ENCODE assay signal across 19 cellular contexts in the genomic region with DNA sequence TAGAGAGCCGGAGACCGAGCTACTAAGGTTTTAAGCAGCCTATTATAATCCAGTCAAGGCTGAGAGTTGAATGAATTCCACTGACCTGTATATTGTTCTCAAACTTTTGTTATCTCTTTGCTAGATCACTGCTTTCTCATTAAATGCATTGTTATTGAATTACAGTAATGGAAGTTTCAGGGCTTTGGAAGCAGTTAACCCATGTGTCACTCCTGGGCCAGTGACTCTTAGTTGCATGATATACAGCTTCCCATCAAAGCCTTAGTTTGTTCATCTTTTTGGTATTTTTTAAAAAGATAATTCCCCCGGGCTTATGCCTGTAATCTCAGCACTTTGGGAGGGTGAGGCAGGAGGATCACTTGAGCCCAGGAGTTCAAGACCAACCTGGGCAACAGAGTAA. TPM values are rescaled to one million over a fixed set of nuclear protein-coding genes. Genes with fewer than 3 reads are reported as not detected.
DNase-seq lines count a peak whose midpoint lies in the region; ATAC-seq, FAIRE-seq and TF ChIP-seq lines count a peak whose summit lies in the region.
"Had no signal": no experiment of that assay in that cellular context is flagged by ENCODE, and none has a peak within 500 bp of the region (broad histone marks: within the 10 kb centered on the region; RNA-seq: fewer than 3 reads in every experiment).

No MANE protein-coding gene starts in this region.

- H3K4me2 ChIP-seq in hepatocyte (peak overlapping the region; percentile 32), smooth muscle cell (no peak overlapping the region), H9 (ENCODE audit: insufficient read depth, insufficient read length, low read length) (no peak overlapping the region)

- no peaks in the 10 kb centered on the region for H3K9me3 ChIP-seq in hepatocyte (ENCODE audit: low read depth)
- no peaks in the 10 kb centered on the region for H3K9me3 ChIP-seq in smooth muscle cell (replicated peaks; ENCODE audit: low read depth)
- H3K9me3 ChIP-seq in H9 (ENCODE audit: control insufficient read depth, low read depth, low read length): no peaks in the 10 kb centered on the region

- no peak overlapping the region for H2AK5ac ChIP-seq in H9 (ENCODE audit: insufficient read length, low read length)

- no peaks in the 10 kb centered on the region for H3K27me3 ChIP-seq in hepatocyte
- H3K27me3 ChIP-seq in smooth muscle cell (ENCODE audit: low read depth): no peaks in the 10 kb centered on the region
- H3K27me3 ChIP-seq in H9 (ENCODE audit: insufficient read depth, low read length): no peaks in the 10 kb centered on the region

- ATAC-seq in SK-N-SH treated with all-trans-retinoic acid at 6 μM for 48 hours: peak; percentile 88
- ATAC-seq: K562, Right ventricle myocardium inferior had no signal

- H3K4me1 Mint-ChIP-seq in H9: peaks cover 6 to 8% of the 10 kb centered on the region in 2 experiments
- H3K4me1 Mint-ChIP-seq: CD4-positive, CD25-positive, alpha-beta regulatory T cell had no signal

- FAIRE-seq in H54 (lab: Jason Lieb, UNC): no peak
- FAIRE-seq: GM12891, K562 had no signal

- no peak overlapping the region for H3K23ac ChIP-seq in H9 (ENCODE audit: insufficient read length, low read depth, low read length)

- no peaks in the 10 kb centered on the region; a peak in 2 of 5 replicates for H3K9me3 Mint-ChIP-seq in H9

- H3K79me2 ChIP-seq in hepatocyte: no peaks in the 10 kb centered on the region
- H3K79me2 ChIP-seq in smooth muscle cell (ENCODE audit: low read depth): no peaks in the 10 kb centered on the region
- no peaks in the 10 kb centered on the region for H3K79me2 ChIP-seq in H9 (ENCODE audit: insufficient read depth, low read length)

- H3K27ac Mint-ChIP-seq in H9: no peak overlapping the region
- H3K27ac Mint-ChIP-seq: CD4-positive, CD25-positive, alpha-beta regulatory T cell had no signal

- no peaks in the 10 kb centered on the region for H3K9me2 ChIP-seq in hepatocyte (replicated peaks; ENCODE audit: insufficient read depth)

- H3T11ph ChIP-seq in H9 (ENCODE audit: low read length): no peak overlapping the region

- H4K91ac ChIP-seq in H9 (ENCODE audit: insufficient read length, low read depth, low read length): no peak overlapping the region

- H4K20me1 ChIP-seq in hepatocyte (ENCODE audit: insufficient read depth, poor library complexity, severe bottlenecking): no peaks in the 10 kb centered on the region
- no peaks in the 10 kb centered on the region for H4K20me1 ChIP-seq in smooth muscle cell (ENCODE audit: low read depth)
- no peaks in the 10 kb centered on the region for H4K20me1 ChIP-seq in H9 (ENCODE audit: control insufficient read depth, insufficient read depth, insufficient read length)

- no peak overlapping the region for H2BK20ac ChIP-seq in H9 (ENCODE audit: low read depth, low read length, poor library complexity, severe bottlenecking)

- H2AFZ ChIP-seq in hepatocyte (no peak overlapping the region), smooth muscle cell (ENCODE audit: low read depth) (no peak overlapping the region), H9 (ENCODE audit: low read length) (no peak overlapping the region)

- H3F3A ChIP-seq in smooth muscle cell (ENCODE audit: low read depth): peaks cover 3% of the 10 kb centered on the region

- H3K4me3 ChIP-seq in hepatocyte (no peak overlapping the region), smooth muscle cell (no peak overlapping the region)
- H3K4me3 ChIP-seq: K562 had no signal

- H3K14ac ChIP-seq in H9 (ENCODE audit: insufficient read depth, low read length): no peak overlapping the region

- H3K36me3 Mint-ChIP-seq in H9 (ENCODE audit: insufficient read depth in 1 of 3, low read depth in 3 of 3): no peaks in the 10 kb centered on the region; a peak in 1 of 7 replicates
- H3K36me3 Mint-ChIP-seq: CD4-positive, CD25-positive, alpha-beta regulatory T cell had no signal

- TF ChIP-seq CTCF in hepatocyte (IDR thresholded peaks at IDR 0.05; ENCODE audit: poor library complexity) (no peak), smooth muscle cell (IDR thresholded peaks at IDR 0.05; ENCODE audit: borderline replicate concordance, insufficient read depth, poor library complexity, severe bottlenecking) (no peak), H9 (conservative IDR thresholded peaks at IDR 0.05) (no peak)

- H4K8ac ChIP-seq in H9 (replicated peaks; ENCODE audit: insufficient read length, low read depth, low read length): no peak overlapping the region

- H4K5ac ChIP-seq in H9 (ENCODE audit: insufficient read length, low read depth, low read length): no peak overlapping the region

- no peak overlapping the region for H2BK120ac ChIP-seq in H9 (ENCODE audit: low read depth, low read length, poor library complexity, severe bottlenecking)

- H3K27me3 Mint-ChIP-seq in H9 (ENCODE audit: low read depth): no peaks in the 10 kb centered on the region

- no peaks in the 10 kb centered on the region for H3K23me2 ChIP-seq in H9 (ENCODE audit: insufficient read length, low read depth, low read length, poor library complexity, severe bottlenecking)

- H3K4me1 ChIP-seq in hepatocyte (ENCODE audit: insufficient read depth): peaks cover 5% of the 10 kb centered on the region
- peaks cover 9% of the 10 kb centered on the region for H3K4me1 ChIP-seq in smooth muscle cell (ENCODE audit: low read depth)
- peaks cover 2% of the 10 kb centered on the region; the same call in 1 of the 2 replicates for H3K4me1 ChIP-seq in H9 (ENCODE audit: insufficient read depth, low read length)

- DNase-seq in H4 (ENCODE audit: low spot score): peak; percentile 4
- no peak for DNase-seq in hepatocyte (ENCODE audit: low spot score)
- no peak for DNase-seq in smooth muscle cell (lab: John Stamatoyannopoulos, UW; ENCODE audit: unreplicated experiment)
- no peak for DNase-seq in H9
- DNase-seq in H54 (ENCODE audit: insufficient read length, low spot score): no peak
- DNase-seq in D341Med (ENCODE audit: low spot score): no peak
- DNase-seq: CD4-positive, CD25-positive, alpha-beta regulatory T cell; DMS79; H7; NCI-H1092; NCI-H1436 treated with DMSO at 0.1 percent for 48 hours; NCI-H2029 treated with DMSO at 0.1 percent for 48 hours; NCI-H446; NCI-H526 treated with DMSO at 0.1 percent for 48 hours; OCI-M1 had no signal

- no peak overlapping the region for H2BK5ac ChIP-seq in H9 (ENCODE audit: insufficient read length, low read length)

- no peak overlapping the region for H3K27ac ChIP-seq in hepatocyte
- peak overlapping the region; percentile 80 for H3K27ac ChIP-seq in smooth muscle cell (ENCODE audit: low read depth)
- no peak overlapping the region for H3K27ac ChIP-seq in H9 (ENCODE audit: insufficient read length, low read depth, low read length)

- TF ChIP-seq POLR2A in H54 (IDR thresholded peaks at IDR 0.05; ENCODE audit: low read depth, low read length): no peak

- H2BK12ac ChIP-seq in H9 (ENCODE audit: insufficient read length, low read depth, low read length): no peak overlapping the region

- H3K18ac ChIP-seq in H9 (ENCODE audit: insufficient read length, low read depth, low read length): no peak overlapping the region

- H3K79me1 ChIP-seq in H9 (ENCODE audit: insufficient read depth, low read depth, low read length, poor library complexity, severe bottlenecking): no peaks in the 10 kb centered on the region

- H3K56ac ChIP-seq in H9 (ENCODE audit: insufficient read length, low read depth, low read length): no peak overlapping the region

- WGBS in hepatocyte (ENCODE audit: low lambda C conversion rate, missing lambda C conversion rate): 39% methylated on average over 3 of the region's 3 CpGs
- 45% methylated on average over 3 of the region's 3 CpGs for WGBS in smooth muscle cell (ENCODE audit: low lambda C conversion rate)
- no CpG with 5 or more reads among the region's 3 CpGs for WGBS in H9 (ENCODE audit: extremely low coverage, insufficient read length, low lambda C conversion rate)

- no peak overlapping the region for H3K4me3 Mint-ChIP-seq in H9
- H3K4me3 Mint-ChIP-seq: CD4-positive, CD25-positive, alpha-beta regulatory T cell had no signal

- no peak overlapping the region for H3K4ac ChIP-seq in H9 (ENCODE audit: low read depth, low read length)

- H3K36me3 ChIP-seq in hepatocyte (replicated peaks; ENCODE audit: insufficient read depth, low read depth): no peaks in the 10 kb centered on the region
- H3K36me3 ChIP-seq in smooth muscle cell (ENCODE audit: low read depth): no peaks in the 10 kb centered on the region

- H3K9ac ChIP-seq in smooth muscle cell (ENCODE audit: low read depth) (no peak overlapping the region), H9 (ENCODE audit: extremely low read depth, insufficient read length, low read length) (no peak overlapping the region)

- no peak overlapping the region for H2BK15ac ChIP-seq in H9 (ENCODE audit: low read depth, low read length)

TF ChIP-seq in SK-N-SH treated with all-trans-retinoic acid at 6 μM for 48 hours, 23 proteins besides CTCF, POLR2A, EP300 and RAD21 (continues in another document):
- TF ChIP-seq, protein P1, sequence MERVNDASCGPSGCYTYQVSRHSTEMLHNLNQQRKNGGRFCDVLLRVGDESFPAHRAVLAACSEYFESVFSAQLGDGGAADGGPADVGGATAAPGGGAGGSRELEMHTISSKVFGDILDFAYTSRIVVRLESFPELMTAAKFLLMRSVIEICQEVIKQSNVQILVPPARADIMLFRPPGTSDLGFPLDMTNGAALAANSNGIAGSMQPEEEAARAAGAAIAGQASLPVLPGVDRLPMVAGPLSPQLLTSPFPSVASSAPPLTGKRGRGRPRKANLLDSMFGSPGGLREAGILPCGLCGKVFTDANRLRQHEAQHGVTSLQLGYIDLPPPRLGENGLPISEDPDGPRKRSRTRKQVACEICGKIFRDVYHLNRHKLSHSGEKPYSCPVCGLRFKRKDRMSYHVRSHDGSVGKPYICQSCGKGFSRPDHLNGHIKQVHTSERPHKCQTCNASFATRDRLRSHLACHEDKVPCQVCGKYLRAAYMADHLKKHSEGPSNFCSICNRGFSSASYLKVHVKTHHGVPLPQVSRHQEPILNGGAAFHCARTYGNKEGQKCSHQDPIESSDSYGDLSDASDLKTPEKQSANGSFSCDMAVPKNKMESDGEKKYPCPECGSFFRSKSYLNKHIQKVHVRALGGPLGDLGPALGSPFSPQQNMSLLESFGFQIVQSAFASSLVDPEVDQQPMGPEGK (CRISPR knock-in tag; IDR thresholded peaks at IDR 0.05; ENCODE audit: borderline replicate concordance): peak; percentile 38; the same call in 1 of the 2 replicates

RNA-seq across cellular contexts. Expression of a gene that starts 55.4 kb away (rescaled TPM):
- total RNA-seq in H4 (2014; rRNA removed; shearing (Covaris generic)): 2.5 and 5.2 TPM in 2 replicates
- 20.1 and 33.2 TPM in 2 replicates for total RNA-seq in hepatocyte
- 31.6 and 36.7 TPM in 2 replicates for polyA plus RNA-seq in hepatocyte
- 52.3 and 68.8 TPM in 2 replicates for total RNA-seq in smooth muscle cell
- polyA plus RNA-seq in smooth muscle cell: 43.3 and 69.4 TPM in 2 replicates
- total RNA-seq in H9 (2021): 17.2 and 18.6 TPM in 2 replicates
- polyA plus RNA-seq: CD4-positive, CD25-positive, alpha-beta regulatory T cell; K562 had no signal
